Comparison of ENCODE assay signal across 28 cellular contexts in the genomic region with DNA sequence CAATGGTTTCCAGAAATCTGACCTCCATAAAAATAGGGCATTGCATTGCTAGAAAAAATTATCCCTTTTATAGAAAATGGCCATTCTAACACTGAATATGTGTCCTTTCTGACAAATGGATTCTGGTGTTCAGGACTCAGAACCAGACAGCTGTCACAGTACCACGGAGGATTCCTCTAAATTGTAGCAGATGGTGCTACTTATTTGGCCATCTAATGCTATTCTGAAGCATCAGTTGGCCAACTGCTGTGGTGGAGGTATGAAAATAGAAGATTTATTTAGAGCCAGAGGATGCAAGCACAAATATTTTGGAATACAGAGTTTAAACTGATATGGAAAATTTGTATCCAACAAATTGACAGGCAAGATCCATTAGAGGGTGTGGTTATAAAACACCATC.
"Had no signal": no experiment of that assay in that cellular context is flagged by ENCODE, and none has a peak within 500 bp of the region (broad histone marks: within the 10 kb centered on the region; RNA-seq: fewer than 3 reads in every experiment).

No MANE protein-coding gene starts in this region.

- H3K27me3 ChIP-seq: dorsolateral prefrontal cortex, heart left ventricle, pancreas, sigmoid colon, tibial nerve had no signal

- H3K27ac ChIP-seq: coronary artery, heart left ventricle, pancreas, psoas muscle, sigmoid colon, tibial nerve had no signal

- DNase-seq: activated CD4-positive, alpha-beta memory T cell treated with anti-CD3 and anti-CD28 coated beads, Interleukin-2, amount 10 ng/mL, durations not matched to agents 7 days and 5 days; activated CD4-positive, alpha-beta T cell treated with anti-CD3 and anti-CD28 coated beads for 1 hour; activated CD4-positive, alpha-beta T cell treated with anti-CD3 and anti-CD28 coated beads, Interleukin-2, amount 10 ng/mL, durations not matched to agents 7 days and 5 days; activated CD8-positive, alpha-beta memory T cell treated with anti-CD3 and anti-CD28 coated beads, Interleukin-2, amount 50 U/mL, for 48 hours; activated gamma-delta T cell treated with Interleukin-2 at 50 U/mL for 16 hours; activated naive CD4-positive, alpha-beta T cell treated with anti-CD3 and anti-CD28 coated beads, Interleukin-2, amount 50 U/mL, for 16 hours; activated T-cell treated with anti-CD3 and anti-CD28 coated beads, Interleukin-2, amount 50 U/mL, for 24 hours; amniotic stem cell; foreskin fibroblast; heart left ventricle; hypothalamus; immature natural killer cell; kidney; left colon; naive thymus-derived CD8-positive, alpha-beta T cell; nucleus accumbens; pancreas; psoas muscle; sigmoid colon; stimulated activated CD4-positive, alpha-beta T cell treated with anti-CD3 and anti-CD28 coated beads, Interleukin-2, amount 100 ng/mL, for 24 hours; stimulated activated naive CD4-positive, alpha-beta T cell treated with Interleukin-2 at 50 U/mL for 16 hours; T-helper 17 cell had no signal

- H3K4me2 ChIP-seq: smooth muscle cell had no signal

- H3K36me3 ChIP-seq: heart left ventricle, pancreas, sigmoid colon, tibial nerve had no signal

- ATAC-seq: activated T-helper 17 cell treated with anti-CD3 and anti-CD28 coated beads, Interleukin-2, amount 50 U/mL, for 72 hours; esophagus mucosa; heart left ventricle; left colon; naive thymus-derived CD8-positive, alpha-beta T cell; pancreas; psoas muscle; T-helper 17 cell had no signal

- H3K4me1 ChIP-seq: heart left ventricle, pancreas, psoas muscle, tibial nerve had no signal

- H3K9me3 ChIP-seq: pancreas, psoas muscle, tibial nerve had no signal

- H3K4me3 ChIP-seq: coronary artery, dorsolateral prefrontal cortex, heart left ventricle, pancreas, psoas muscle, sigmoid colon, smooth muscle cell, tibial nerve had no signal
